In genomic region chr6:26022166-26022510, GRCh38 we compare ENCODE assay signal across 8 cellular contexts. TPM values are rescaled to one million over a fixed set of nuclear protein-coding genes. Genes with fewer than 3 reads are reported as not detected.
DNase-seq lines count a peak whose midpoint lies in the region; ATAC-seq, FAIRE-seq and TF ChIP-seq lines count a peak whose summit lies in the region.

No MANE protein-coding gene starts in this region.

- H3K36me3 Mint-ChIP-seq in chondrocyte (ENCODE audit: low read depth), result no peaks in the 10 kb centered on the region

- no peak for TF ChIP-seq POLR2A in spleen (IDR thresholded peaks at IDR 0.05)

- peak overlapping the region; percentile 95 for H3K4me3 Mint-ChIP-seq in chondrocyte (ENCODE audit: unreplicated experiment)

- FAIRE-seq in keratinocyte (lab: Jason Lieb, UNC), result no peak

- peak overlapping the region; percentile 96 for H3K27ac ChIP-seq in keratinocyte (ENCODE audit: control insufficient read depth, insufficient read depth, low read length)
- peak overlapping the region; percentile 96 to 99 (median 99) for H3K27ac ChIP-seq in spleen

- peaks cover 4% of the 10 kb centered on the region for H3K9me3 Mint-ChIP-seq in chondrocyte (ENCODE audit: low read depth)

- H3K9ac ChIP-seq in keratinocyte (ENCODE audit: control insufficient read depth, extremely low read depth, insufficient read depth, low read length), result peak overlapping the region; percentile 87

- H3K4me1 Mint-ChIP-seq in chondrocyte (ENCODE audit: low read depth), result peaks cover 29% of the 10 kb centered on the region

- H3K36me3 ChIP-seq in keratinocyte (ENCODE audit: control insufficient read depth in 2 of 2, extremely low read depth in 1 of 2, insufficient read depth in 2 of 2, low read length in 2 of 2), result no peaks in the 10 kb centered on the region
- no peaks in the 10 kb centered on the region for H3K36me3 ChIP-seq in spleen

- H4K20me1 ChIP-seq in keratinocyte (ENCODE audit: control insufficient read depth, extremely low read depth, insufficient read depth, low read length), result no peaks in the 10 kb centered on the region

- TF ChIP-seq CTCF in chondrocyte (IDR thresholded peaks at IDR 0.05), result no peak
- no peak for TF ChIP-seq CTCF in keratinocyte (optimal IDR thresholded peaks at IDR 0.05 in 1 of 3, IDR thresholded peaks at IDR 0.05 in 1 of 3, conservative IDR thresholded peaks at IDR 0.05 in 1 of 3; ENCODE audit: extremely low read depth in 1 of 3, insufficient read depth in 2 of 3, low read length in 3 of 3)
- no peak for TF ChIP-seq CTCF in spleen (IDR thresholded peaks at IDR 0.05 in 8 of 11, conservative IDR thresholded peaks at IDR 0.05 in 3 of 11)

- no peaks in the 10 kb centered on the region for H3K79me2 ChIP-seq in keratinocyte (ENCODE audit: control insufficient read depth, insufficient read depth, low read length)

- intact Hi-C loops in spleen (cut with DNase I; ENCODE audit: low total_unique reads), result no loop called here

- no peak for ATAC-seq in HG02642 (IDR thresholded peaks at IDR 0.05; ENCODE audit: poor library complexity, unreplicated experiment)

- 1 to 4% (median 2%) methylated on average over 6 of the region's 6 CpGs for WGBS in spleen, 5 donors

- H3K9me3 ChIP-seq in keratinocyte (ENCODE audit: control insufficient read depth, low read depth, low read length), result no peaks in the 10 kb centered on the region
- H3K9me3 ChIP-seq in spleen, result peaks cover 0 to 24% (median 2%) of the 10 kb centered on the region in 8 donors

- peaks cover 31% of the 10 kb centered on the region for H3K4me1 ChIP-seq in keratinocyte (ENCODE audit: control insufficient read depth, extremely low read depth, insufficient read depth, low read length)
- H3K4me1 ChIP-seq in spleen, result peaks cover 5 to 47% (median 32%) of the 10 kb centered on the region in 6 donors

- peak; percentile 17 for DNase-seq in activated naive CD4-positive, alpha-beta T cell treated with Interleukin-2 at 50 U/mL for 16 hours
- DNase-seq in activated naive CD4-positive, alpha-beta T cell (lab: John Stamatoyannopoulos, UW), result no peak
- peak; percentile 28 for DNase-seq in NCI-H128 (lab: John Stamatoyannopoulos, UW; ENCODE audit: unreplicated experiment)
- peak; percentile 61 for DNase-seq in SKM-1 (lab: John Stamatoyannopoulos, UW; ENCODE audit: unreplicated experiment)
- no peak for DNase-seq in chondrocyte (ENCODE audit: low spot score)
- no peak for DNase-seq in keratinocyte (ENCODE audit: low read depth, low spot score)
- no peak for DNase-seq in spleen

- peak overlapping the region; percentile 84 for H3K4me2 ChIP-seq in keratinocyte (ENCODE audit: control insufficient read depth, extremely low read depth, insufficient read depth, low read depth, low read length)

- peak overlapping the region; percentile 40 to 80 (median 67) for H3K4me3 ChIP-seq in keratinocyte (ENCODE audit: control insufficient read depth in 2 of 3, extremely low read depth in 1 of 3, insufficient read depth in 2 of 3, low read depth in 1 of 3, low read length in 3 of 3)
- peak overlapping the region; percentile 29 to 83 (median 48) for H3K4me3 ChIP-seq in spleen

- H2AFZ ChIP-seq in keratinocyte (ENCODE audit: control insufficient read depth, low read length), result no peak overlapping the region

- no peaks in the 10 kb centered on the region for H3K27me3 Mint-ChIP-seq in chondrocyte (ENCODE audit: low read depth)

- H3K27me3 ChIP-seq in keratinocyte (ENCODE audit: control insufficient read depth, extremely low read depth, insufficient read depth, low read length), result no peaks in the 10 kb centered on the region
- H3K27me3 ChIP-seq in spleen (replicated peaks in 1 of 7), result no peaks in the 10 kb centered on the region

- dilution Hi-C loops in keratinocyte (cut with MboI; ENCODE audit: extremely low pct_ligation_motif_present, low sequenced_read_pairs), result no loop called here

- no peaks in the 10 kb centered on the region for H3K9me1 ChIP-seq in keratinocyte (ENCODE audit: control insufficient read depth, extremely low read depth, insufficient read depth, low read length)

- H3K27ac Mint-ChIP-seq in chondrocyte (ENCODE audit: unreplicated experiment), result peak overlapping the region; percentile 100

RNA-seq across cellular contexts. Expression of gene TRIM38, which starts 59.5 kb away (rescaled TPM):
- total RNA-seq in chondrocyte (7.1 to 7.4 TPM (median 7.2 TPM) in 3 replicates), spleen (10 to 100 TPM; 25.7 to 34.4 (median 30.3) TPM)
- polyA plus RNA-seq in keratinocyte (5.2 to 7.8 TPM (median 6.7 TPM) in 3 replicates), spleen (10 to 100 TPM in 1 of 3 donors, 1 to 10 TPM in 2; 8.0 to 14.4 (median 9.6) TPM)
- polyA plus RNA-seq in keratinocyte (2011; ENCODE audit: low read depth), result 5.2 TPM
- polyA plus RNA-seq in keratinocyte (2011; cell fraction: cytosol; rRNA removed), result 3.4 and 5.3 TPM in 2 replicates
- polyA plus RNA-seq in keratinocyte (2011; cell fraction: nucleus; rRNA removed), result 11.9 and 12.5 TPM in 2 replicates
- 4.8 and 5.0 TPM in 2 replicates for polyA plus RNA-seq in keratinocyte (2012; ENCODE audit: low replicate concordance)
- 3.8 to 9.1 TPM (median 6.3 TPM) in 3 replicates for polyA minus RNA-seq in keratinocyte
- 4.0 TPM for polyA minus RNA-seq in keratinocyte (2011; cell fraction: cytosol; rRNA and poly(A)+ RNA removed)
- polyA minus RNA-seq in keratinocyte (2011; cell fraction: nucleus; rRNA and poly(A)+ RNA removed), result 4.7 and 8.9 TPM in 2 replicates

Comparison
In these comparisons a context has a peak if more than half of its experiments do, and no peak if none do; other contexts are left out.
1. DNase-seq: peak in activated naive CD4-positive, alpha-beta T cell treated with Interleukin-2 at 50 U/mL for 16 hours (single experiment), NCI-H128 (single experiment) and SKM-1 (single experiment); none in activated naive CD4-positive, alpha-beta T cell (0 of 4), chondrocyte (single experiment), keratinocyte (single experiment) and spleen (single experiment).